12 cellular contexts compared by ENCODE assay signal in the genomic region with DNA sequence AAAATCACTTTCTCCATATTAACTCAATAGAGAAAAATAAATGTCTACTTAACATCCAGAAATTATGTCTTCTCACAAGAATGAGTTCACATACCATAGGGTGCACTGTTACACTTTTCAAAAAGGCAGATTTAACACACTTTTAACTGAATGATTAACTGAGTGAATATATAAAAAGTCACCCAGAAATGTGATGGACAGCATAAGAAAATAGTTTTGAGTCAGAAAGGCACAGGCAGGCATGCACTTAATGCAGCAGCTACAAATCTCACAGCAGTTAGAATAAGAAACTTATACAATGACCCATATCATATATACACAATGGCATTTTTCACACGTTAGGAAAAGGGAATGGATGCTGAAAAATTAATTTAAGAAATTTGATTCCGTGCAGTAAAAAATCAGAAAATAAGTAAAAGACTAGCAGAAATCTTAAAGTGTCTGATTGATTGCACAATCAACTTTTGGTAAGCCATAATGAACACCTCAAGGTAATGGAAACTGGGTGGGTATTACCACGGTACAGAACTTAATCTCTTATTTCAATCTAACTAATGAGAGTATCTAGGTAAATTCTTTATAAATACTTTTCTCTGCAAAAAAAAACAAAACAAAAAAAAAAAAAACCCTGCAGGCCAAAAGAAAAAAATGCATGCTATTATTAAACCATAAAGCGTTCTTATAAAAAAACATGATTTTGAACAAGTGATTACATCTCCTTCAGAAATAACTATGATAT. TPM values are rescaled to one million over a fixed set of nuclear protein-coding genes. Genes with fewer than 3 reads are reported as not detected.
A peak's percentile ranks its signal among the peaks of the same experiment; 100 is the strongest.
DNase-seq lines count a peak whose midpoint lies in the region; ATAC-seq, FAIRE-seq and TF ChIP-seq lines count a peak whose summit lies in the region.
"Had no signal": no experiment of that assay in that cellular context is flagged by ENCODE, and none has a peak within 500 bp of the region (broad histone marks: within the 10 kb centered on the region; RNA-seq: fewer than 3 reads in every experiment).

No MANE protein-coding gene starts in this region.

- peak overlapping the region; percentile 27 for H3K4me3 Mint-ChIP-seq in activated CD8-positive, alpha-beta T cell treated with anti-CD3 and anti-CD28 coated beads for 36 hours

- H3K9me3 ChIP-seq in HepG2 (ENCODE audit: low read length) (no peaks in the 10 kb centered on the region), right lobe of liver (no peaks in the 10 kb centered on the region), upper lobe of right lung (no peaks in the 10 kb centered on the region)

- H3K27ac Mint-ChIP-seq in activated CD8-positive, alpha-beta T cell treated with anti-CD3 and anti-CD28 coated beads for 36 hours: no peak overlapping the region

- no peak for FAIRE-seq in HepG2 (lab: Jason Lieb, UNC)
- FAIRE-seq in islet of Langerhans (lab: Jason Lieb, UNC): peak; percentile 36
- FAIRE-seq: colon had no signal

- H3K9me3 Mint-ChIP-seq in activated CD8-positive, alpha-beta T cell treated with anti-CD3 and anti-CD28 coated beads for 36 hours: peaks cover 2% of the 10 kb centered on the region

- DNase-seq in HepG2 (ENCODE audit: low spot score) (no peak), right lobe of liver (no peak), upper lobe of right lung (no peak), mucosa of gallbladder (ENCODE audit: low spot score) (no peak), cortex of kidney (lab: John Stamatoyannopoulos, UW) (no peak), DMS153 treated with DMSO at 0.1 percent for 48 hours (lab: John Stamatoyannopoulos, UW; ENCODE audit: unreplicated experiment) (no peak)
- DNase-seq in activated CD8-positive, alpha-beta T cell treated with anti-CD3 and anti-CD28 coated beads for 36 hours: no peak
- DNase-seq: activated CD8-positive, alpha-beta memory T cell treated with anti-CD3 and anti-CD28 coated beads, Interleukin-2, amount 50 U/mL, for 48 hours; hippocampal formation; NCI-H446 had no signal

- no peak overlapping the region for H2AFZ ChIP-seq in HepG2 (ENCODE audit: low read length)

- no peak for ATAC-seq in HepG2
- ATAC-seq in right lobe of liver: no peak
- ATAC-seq in activated CD8-positive, alpha-beta T cell treated with anti-CD3 and anti-CD28 coated beads for 36 hours: no peak
- no peak for ATAC-seq in upper lobe of right lung

- no peaks in the 10 kb centered on the region for H3K36me3 ChIP-seq in HepG2 (replicated peaks in 1 of 2; ENCODE audit: control insufficient read depth in 1 of 2, insufficient read depth in 2 of 2, low read length in 2 of 2)
- no peaks in the 10 kb centered on the region for H3K36me3 ChIP-seq in right lobe of liver
- H3K36me3 ChIP-seq in upper lobe of right lung: no peaks in the 10 kb centered on the region

- intact Hi-C loops in HepG2 (cut with micrococcal nuclease; ENCODE audit: unreplicated experiment) (no loop called here), right lobe of liver (cut with DNase I) (no loop called here), upper lobe of right lung (cut with DNase I) (no loop called here)
- intact Hi-C loops in activated CD8-positive, alpha-beta T cell treated with anti-CD3 and anti-CD28 coated beads for 36 hours (cut with micrococcal nuclease): loop anchor here (10.0 kb wide), 1 partner anchor 321 kb away; no protein-coding TSS in a partner anchor

- peaks cover 40% of the 10 kb centered on the region for H3K4me1 ChIP-seq in HepG2 (ENCODE audit: insufficient read depth, low read length)
- H3K4me1 ChIP-seq in right lobe of liver: peaks cover 0 to 28% (median 0%) of the 10 kb centered on the region in 4 donors
- H3K4me1 ChIP-seq in upper lobe of right lung: peaks cover 27% of the 10 kb centered on the region

- TF ChIP-seq CTCF in HepG2 (CRISPR knock-in tag; IDR thresholded peaks at IDR 0.05): no peak
- no peak for TF ChIP-seq CTCF in right lobe of liver (IDR thresholded peaks at IDR 0.05)
- TF ChIP-seq CTCF in activated CD8-positive, alpha-beta T cell treated with anti-CD3 and anti-CD28 coated beads for 36 hours (IDR thresholded peaks at IDR 0.05): no peak
- TF ChIP-seq CTCF in upper lobe of right lung (IDR thresholded peaks at IDR 0.05): no peak

- H4K20me1 ChIP-seq in HepG2 (ENCODE audit: insufficient read depth, low read length): peaks cover 26% of the 10 kb centered on the region

- H3K27ac ChIP-seq in HepG2 (ENCODE audit: extremely low read length, insufficient read depth, low read length) (no peak overlapping the region), right lobe of liver (no peak overlapping the region), upper lobe of right lung (no peak overlapping the region)

- TF ChIP-seq EP300 in HepG2 (IDR thresholded peaks at IDR 0.05; ENCODE audit: low read depth in 2 of 2, low read length in 2 of 2) (no peak), HepG2 (CRISPR knock-in tag; IDR thresholded peaks at IDR 0.05; ENCODE audit: borderline replicate concordance) (no peak)

- H3K27me3 ChIP-seq in HepG2 (ENCODE audit: control insufficient read depth in 1 of 2, insufficient read depth in 2 of 2, low read length in 2 of 2): peaks cover 2 to 9% of the 10 kb centered on the region in 2 experiments; a peak in 4 of 5 replicates
- no peaks in the 10 kb centered on the region for H3K27me3 ChIP-seq in right lobe of liver
- no peaks in the 10 kb centered on the region for H3K27me3 ChIP-seq in upper lobe of right lung

- WGBS in HepG2 (ENCODE audit: low lambda C conversion rate): 84% methylated on average over 4 of the region's 4 CpGs
- 53% methylated on average over 4 of the region's 4 CpGs for WGBS in right lobe of liver (ENCODE audit: insufficient coverage, low coverage, low lambda C conversion rate, missing lambda C conversion rate)

- no TSS peak for BruUV-seq in HepG2 (replicated peaks; lab: Mats Ljungman, UMichigan)

- H3K9ac ChIP-seq in HepG2 (ENCODE audit: insufficient read depth, low read depth, low read length): no peak overlapping the region

- H3K4me1 Mint-ChIP-seq in activated CD8-positive, alpha-beta T cell treated with anti-CD3 and anti-CD28 coated beads for 36 hours (ENCODE audit: low read depth): peaks cover 40% of the 10 kb centered on the region

- H3K36me3 Mint-ChIP-seq in activated CD8-positive, alpha-beta T cell treated with anti-CD3 and anti-CD28 coated beads for 36 hours (ENCODE audit: low read depth): peaks cover 3% of the 10 kb centered on the region

- no peak for TF ChIP-seq RAD21 in HepG2 (CRISPR knock-in tag; IDR thresholded peaks at IDR 0.05)

- POLR2A ChIA-PET in HepG2 (lab: Yijun Ruan, JAX): no interaction called here
- POLR2A ChIA-PET in activated CD8-positive, alpha-beta T cell treated with anti-CD3 and anti-CD28 coated beads for 36 hours (lab: Charles Lee): no interaction called here

- in situ Hi-C loops in HepG2 (cut with HindIII; ENCODE audit: extremely low pct_ligation_motif_present, low pct_unique_long_range_greater_than_20kb): no loop called here

- peak overlapping the region; percentile 83 for H3K4me2 ChIP-seq in HepG2 (ENCODE audit: low read depth, low read length)

- TF ChIP-seq POLR2A in HepG2 (IDR thresholded peaks at IDR 0.05; ENCODE audit: insufficient read depth in 1 of 2, low read depth in 2 of 2, low read length in 2 of 2) (no peak), right lobe of liver (IDR thresholded peaks at IDR 0.05) (no peak)

- peaks cover 73% of the 10 kb centered on the region for H3K79me2 ChIP-seq in HepG2 (ENCODE audit: insufficient read depth, low read length)

- H3K27me3 Mint-ChIP-seq in activated CD8-positive, alpha-beta T cell treated with anti-CD3 and anti-CD28 coated beads for 36 hours: no peaks in the 10 kb centered on the region

- H3K4me3 ChIP-seq in HepG2 (replicated peaks in 1 of 3; ENCODE audit: insufficient read depth in 1 of 3, low read depth in 2 of 3, low read length in 3 of 3): peak overlapping the region in 1 of 3 experiments; percentile 89; a peak in 1 of 6 replicates
- no peak overlapping the region for H3K4me3 ChIP-seq in right lobe of liver
- peak overlapping the region; percentile 72 for H3K4me3 ChIP-seq in upper lobe of right lung

- CTCF ChIA-PET in HepG2 (lab: Yijun Ruan, JAX; ENCODE audit: low intra/inter-chr PET ratio, low total read pairs): no interaction called here
- CTCF ChIA-PET in activated CD8-positive, alpha-beta T cell treated with anti-CD3 and anti-CD28 coated beads for 36 hours (lab: Charles Lee): interaction anchor here (0.7 kb wide), 1 partner anchor 15 kb away, joined by 4 read pairs; no protein-coding TSS in a partner anchor

TF ChIP-seq in HepG2, 621 proteins besides CTCF, POLR2A, EP300 and RAD21 (continues in another document):
- TF ChIP-seq, protein P1, sequence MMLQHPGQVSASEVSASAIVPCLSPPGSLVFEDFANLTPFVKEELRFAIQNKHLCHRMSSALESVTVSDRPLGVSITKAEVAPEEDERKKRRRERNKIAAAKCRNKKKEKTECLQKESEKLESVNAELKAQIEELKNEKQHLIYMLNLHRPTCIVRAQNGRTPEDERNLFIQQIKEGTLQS (CRISPR knock-in tag; IDR thresholded peaks at IDR 0.05): no peak
- no peak for TF ChIP-seq STAG1 (CRISPR knock-in tag; IDR thresholded peaks at IDR 0.05)

RNA-seq across cellular contexts. Expression of a gene that starts 3.5 kb away (rescaled TPM):
- total RNA-seq in HepG2 (2016; rRNA removed; fragmentation: Illumina TruSeq; extraction: Trizol) (32.9 and 38.9 TPM in 2 replicates), right lobe of liver (10 to 100 TPM; 29.0 to 52.0 (median 38.1) TPM), upper lobe of right lung (147 TPM), mucosa of gallbladder (117 TPM)
- 82.6 and 84.3 TPM in 2 replicates for total RNA-seq in HepG2 (2016; cell fraction: cytosol; rRNA removed; fragmentation: Illumina TruSeq; extraction: Trizol; ENCODE audit: low read depth)
- total RNA-seq in HepG2 (2016; cell fraction: insoluble cytoplasmic fraction; rRNA removed; fragmentation: Illumina TruSeq; extraction: Trizol): 30.1 and 34.1 TPM in 2 replicates
- total RNA-seq in HepG2 (2016; cell fraction: membrane; rRNA removed; fragmentation: Illumina TruSeq; extraction: Trizol): 30.2 and 31.1 TPM in 2 replicates
- total RNA-seq in HepG2 (2016; cell fraction: nucleus; rRNA removed; fragmentation: Illumina TruSeq; extraction: Trizol): 77.6 and 90.7 TPM in 2 replicates
- 20.5 and 24.8 TPM in 2 replicates for polyA plus RNA-seq in HepG2 (2011; rRNA removed)
- 13.8 and 15.7 TPM in 2 replicates for polyA plus RNA-seq in HepG2 (2011; cell fraction: cytosol; rRNA removed)
- polyA plus RNA-seq in HepG2 (2011; cell fraction: nucleus; rRNA removed): 28.2 and 34.1 TPM in 2 replicates
- polyA plus RNA-seq in HepG2 (2012): 19.0 and 20.9 TPM in 2 replicates
- polyA plus RNA-seq in HepG2 (2016; cell fraction: cytosol; fragmentation: Illumina TruSeq; extraction: Trizol; ENCODE audit: low read depth): 0.53 and 0.93 TPM in 2 replicates
- 18.1 and 20.3 TPM in 2 replicates for polyA plus RNA-seq in HepG2 (2016; cell fraction: insoluble cytoplasmic fraction; fragmentation: Illumina TruSeq; extraction: Trizol; ENCODE audit: low read depth)
- polyA plus RNA-seq in HepG2 (2016; cell fraction: membrane; fragmentation: Illumina TruSeq; extraction: Trizol; ENCODE audit: low read depth): 2.4 and 2.8 TPM in 2 replicates
- 34.1 and 35.3 TPM in 2 replicates for polyA plus RNA-seq in HepG2 (2016; cell fraction: nucleus; fragmentation: Illumina TruSeq; extraction: Trizol; ENCODE audit: insufficient read depth, low read depth)
- 56.3 and 75.4 TPM in 2 replicates for polyA minus RNA-seq in HepG2 (2011; rRNA and poly(A)+ RNA removed; ENCODE audit: low replicate concordance)
- polyA minus RNA-seq in HepG2 (2011; cell fraction: cytosol; rRNA and poly(A)+ RNA removed): 28.0 and 36.0 TPM in 2 replicates
- 207 and 236 TPM in 2 replicates for polyA minus RNA-seq in HepG2 (2011; cell fraction: nucleus; rRNA and poly(A)+ RNA removed)
- total RNA-seq in activated CD8-positive, alpha-beta T cell treated with anti-CD3 and anti-CD28 coated beads for 36 hours: 10 to 100 TPM; 39.5 to 41.8 TPM
